ENCODE assay signal across 19 cellular contexts in genomic region chr17:80907281-80907680, GRCh38.
"Had no signal": no experiment of that assay in that cellular context is flagged by ENCODE, and none has a peak within 500 bp of the region (broad histone marks: within the 10 kb centered on the region; RNA-seq: fewer than 3 reads in every experiment).

No MANE protein-coding gene starts in this region.

- H3K4me1 Mint-ChIP-seq: mesothelial cell of epicardium had no signal

- H3K9me3 Mint-ChIP-seq: activated T-cell treated with anti-CD3 and anti-CD28 coated beads, Interleukin-2, amount 50 U/mL, for 72 hours; effector memory CD8-positive, alpha-beta T cell; mesothelial cell of epicardium had no signal

- DNase-seq: activated CD4-positive, alpha-beta T cell treated with anti-CD3 and anti-CD28 coated beads for 48 hours; activated CD4-positive, CD25-positive, alpha-beta regulatory T cell; activated CD8-positive, alpha-beta memory T cell treated with anti-CD3 and anti-CD28 coated beads, Interleukin-2, amount 50 U/mL, for 4 hours; activated gamma-delta T cell; activated T-cell treated with anti-CD3 and anti-CD28 coated beads, Interleukin-2, amount 50 U/mL, for 72 hours; amniotic stem cell; effector memory CD8-positive, alpha-beta T cell; islet precursor cell; SK-N-SH; stimulated activated CD4-positive, alpha-beta T cell treated with anti-CD3 and anti-CD28 coated beads, Interleukin-2, amount 100 ng/mL, for 24 hours had no signal

- H3K27me3 Mint-ChIP-seq: activated naive CD8-positive, alpha-beta T cell; effector memory CD8-positive, alpha-beta T cell had no signal

- H3K27ac ChIP-seq: cardiac muscle cell, hepatocyte, prostate gland, right atrium auricular region, thoracic aorta, upper lobe of left lung had no signal

- ATAC-seq: activated T-cell treated with anti-CD3 and anti-CD28 coated beads, Interleukin-2, amount 50 U/mL, for 72 hours; effector memory CD8-positive, alpha-beta T cell; left lobe of liver had no signal

- H3K4me3 Mint-ChIP-seq: activated naive CD8-positive, alpha-beta T cell; activated T-cell treated with anti-CD3 and anti-CD28 coated beads, Interleukin-2, amount 50 U/mL, for 72 hours; effector memory CD8-positive, alpha-beta T cell; mesothelial cell of epicardium had no signal

- H3K27ac Mint-ChIP-seq: activated T-cell treated with anti-CD3 and anti-CD28 coated beads, Interleukin-2, amount 50 U/mL, for 72 hours; effector memory CD8-positive, alpha-beta T cell; mesothelial cell of epicardium had no signal
